ENCODE assay signal across 9 cellular contexts in genomic region chr12:53493610-53494391, GRCh38. TPM values are rescaled to one million over a fixed set of nuclear protein-coding genes. Genes with fewer than 3 reads are reported as not detected.
DNase-seq lines count a peak whose midpoint lies in the region; ATAC-seq, FAIRE-seq and TF ChIP-seq lines count a peak whose summit lies in the region.
"Had no signal": no experiment of that assay in that cellular context is flagged by ENCODE, and none has a peak within 500 bp of the region (broad histone marks: within the 10 kb centered on the region; RNA-seq: fewer than 3 reads in every experiment).

No MANE protein-coding gene starts in this region.

- H3K4me3 ChIP-seq in fibroblast of villous mesenchyme (ENCODE audit: low read depth, low read length) (peak overlapping the region; percentile 59), gastrocnemius medialis (peak overlapping the region; percentile 71 to 83 (median 78))

- TF ChIP-seq POLR2A in Raji (IDR thresholded peaks at IDR 0.05; ENCODE audit: insufficient read depth, low read depth, low read length) (0 out of 2 replicates have a peak, but pooled peaks have one; percentile 10), gastrocnemius medialis (IDR thresholded peaks at IDR 0.05) (no peak)

- H3K36me3 ChIP-seq in gastrocnemius medialis, result no peaks in the 10 kb centered on the region

- in situ Hi-C loops in gastrocnemius medialis (cut with MboI; ENCODE audit: low sequenced_read_pairs in 4 of 4), result no loop called here

- intact Hi-C loops in gastrocnemius medialis (cut with DNase I; ENCODE audit: low total_unique reads), result no loop called here

- H3K27ac ChIP-seq in gastrocnemius medialis, result peak overlapping the region; percentile 75 to 83 (median 76)

- peaks cover 13 to 14% of the 10 kb centered on the region in 2 donors for H3K4me1 ChIP-seq in gastrocnemius medialis

- DNase-seq in NCI-H1092 treated with DMSO at 0.1 percent for 48 hours (lab: John Stamatoyannopoulos, UW), result peak; percentile 24
- no peak for DNase-seq in NCI-H1092 (lab: John Stamatoyannopoulos, UW)
- DNase-seq in fibroblast of villous mesenchyme (ENCODE audit: low read depth), result no peak
- peak in 1 of 2 donors; percentile 11 for DNase-seq in gastrocnemius medialis
- DNase-seq in GM19238 (ENCODE audit: insufficient read length, low spot score), result no peak
- DNase-seq in urothelium cell line (ENCODE audit: low spot score), result no peak
- DNase-seq in epidermal melanocyte (ENCODE audit: insufficient read length, low spot score), result no peak

- H3K9me3 ChIP-seq in gastrocnemius medialis, result no peaks in the 10 kb centered on the region

- no peak for FAIRE-seq in urothelium cell line (lab: Jason Lieb, UNC)

- ATAC-seq in gastrocnemius medialis, result no peak

- TF ChIP-seq CTCF in fibroblast of villous mesenchyme (IDR thresholded peaks at IDR 0.05; ENCODE audit: insufficient read depth, low read depth, low read length) (no peak), gastrocnemius medialis (IDR thresholded peaks at IDR 0.05 in 4 of 5, conservative IDR thresholded peaks at IDR 0.05 in 1 of 5) (no peak)

- no peaks in the 10 kb centered on the region for H3K27me3 ChIP-seq in gastrocnemius medialis

RNA-seq across cellular contexts. Expression of gene MAP3K12, which starts 5.5 kb away (rescaled TPM):
- 35.8 and 41.0 TPM in 2 replicates for total RNA-seq in fibroblast of villous mesenchyme
- total RNA-seq in gastrocnemius medialis, result 1 to 10 TPM; 1.1 to 9.9 (median 3.8) TPM

RNA-seq across cellular contexts. Expression of gene TARBP2, which starts 7.3 kb away (rescaled TPM):
- total RNA-seq in fibroblast of villous mesenchyme (47.4 and 54.8 TPM in 2 replicates), gastrocnemius medialis (10 to 100 TPM in 2 of 4 donors, 1 to 10 TPM in 2; 6.8 to 17.4 (median 11.6) TPM)

RNA-seq across cellular contexts. Expression of gene NPFF, which starts 13.5 kb away (rescaled TPM):
- total RNA-seq in fibroblast of villous mesenchyme (not detected in 2 replicates), gastrocnemius medialis (not detected)
- total RNA-seq: activated CD8-positive, alpha-beta memory T cell treated with anti-CD3 and anti-CD28 coated beads for 36 hours had no signal

RNA-seq across cellular contexts. Expression of gene PCBP2, which starts 41.9 kb away (rescaled TPM):
- total RNA-seq in fibroblast of villous mesenchyme, result 193 and 237 TPM in 2 replicates
- total RNA-seq in gastrocnemius medialis, result 100 to 1,000 TPM; 113 to 257 (median 191) TPM

RNA-seq across cellular contexts. Expression of gene PRR13, which starts 52.3 kb away (rescaled TPM):
- total RNA-seq in fibroblast of villous mesenchyme (60.0 and 64.4 TPM in 2 replicates), gastrocnemius medialis (10 to 100 TPM; 40.3 to 90.4 (median 74.2) TPM)
